Comparison of ENCODE assay signal across 8 cellular contexts in genomic region chr20:58192567-58192966, GRCh38. TPM values are rescaled to one million over a fixed set of nuclear protein-coding genes. Genes with fewer than 3 reads are reported as not detected.
DNase-seq lines count a peak whose midpoint lies in the region; ATAC-seq and TF ChIP-seq lines count a peak whose summit lies in the region.

No MANE protein-coding gene starts in this region.

- no peaks in the 10 kb centered on the region for H3F3A ChIP-seq in Loucy (ENCODE audit: low read depth)

- peak; percentile 66 for TF ChIP-seq CTCF in CD4-positive, alpha-beta T cell (IDR thresholded peaks at IDR 0.05)
- peak; percentile 98 for TF ChIP-seq CTCF in Loucy (conservative IDR thresholded peaks at IDR 0.05; ENCODE audit: low read length)
- peak; percentile 24 to 48 (median 31) for TF ChIP-seq CTCF in nephron (IDR thresholded peaks at IDR 0.05; ENCODE audit: unreplicated experiment in 3 of 3)

- H3K4me3 Mint-ChIP-seq in CD4-positive, alpha-beta T cell, result no peak overlapping the region
- H3K4me3 Mint-ChIP-seq in activated naive CD8-positive, alpha-beta T cell treated with anti-CD3 and anti-CD28 coated beads, Interleukin-2, amount 50 U/mL, for 24 hours, result no peak overlapping the region
- no peak overlapping the region for H3K4me3 Mint-ChIP-seq in nephron

- peaks cover 4% of the 10 kb centered on the region for H3K27me3 ChIP-seq in CD4-positive, alpha-beta T cell (ENCODE audit: control insufficient read depth, insufficient read depth, low read length)
- H3K27me3 ChIP-seq in Loucy (ENCODE audit: insufficient read depth, low read length, poor library complexity, severe bottlenecking), result no peaks in the 10 kb centered on the region

- no peak overlapping the region for H3K9ac ChIP-seq in Loucy (ENCODE audit: low read depth, low read length, poor library complexity, severe bottlenecking)

- H3K9me3 Mint-ChIP-seq in CD4-positive, alpha-beta T cell, result no peaks in the 10 kb centered on the region
- no peaks in the 10 kb centered on the region for H3K9me3 Mint-ChIP-seq in activated naive CD8-positive, alpha-beta T cell treated with anti-CD3 and anti-CD28 coated beads, Interleukin-2, amount 50 U/mL, for 24 hours
- peaks cover 2% of the 10 kb centered on the region for H3K9me3 Mint-ChIP-seq in nephron

- no peak overlapping the region for H3K4me2 ChIP-seq in Loucy (ENCODE audit: low read depth, low read length, poor library complexity, severe bottlenecking)

- intact Hi-C loops in CD4-positive, alpha-beta T cell (cut with DNase I, micrococcal nuclease), result loop anchor here (2.0 to 5.0 kb wide), 2 partner anchors 16 to 1305 kb away; no protein-coding TSS in a partner anchor

- no peaks in the 10 kb centered on the region for H3K36me3 ChIP-seq in Loucy (ENCODE audit: insufficient read depth, low read length)

- POLR2A ChIA-PET in CD4-positive, alpha-beta T cell (lab: Charles Lee), result no interaction called here

- CTCF ChIA-PET in CD4-positive, alpha-beta T cell (lab: Charles Lee), result interaction anchor here (0.9 kb wide), 1 partner anchor 16 kb away, joined by 3 read pairs; no protein-coding TSS in a partner anchor

- H2AFZ ChIP-seq in Loucy (ENCODE audit: low read length), result no peak overlapping the region

- ATAC-seq in CD4-positive, alpha-beta T cell (ENCODE audit: poor library complexity), result no peak
- peak; percentile 33 for ATAC-seq in activated naive CD8-positive, alpha-beta T cell treated with anti-CD3 and anti-CD28 coated beads, Interleukin-2, amount 50 U/mL, for 24 hours
- no peak for ATAC-seq in GM18870 (IDR thresholded peaks at IDR 0.05; ENCODE audit: unreplicated experiment)
- ATAC-seq in GM18907 (IDR thresholded peaks at IDR 0.05; ENCODE audit: unreplicated experiment), result no peak
- ATAC-seq in GM18511 (IDR thresholded peaks at IDR 0.05; ENCODE audit: unreplicated experiment), result no peak

- peaks cover 3% of the 10 kb centered on the region for H3K27me3 Mint-ChIP-seq in CD4-positive, alpha-beta T cell
- H3K27me3 Mint-ChIP-seq in activated naive CD8-positive, alpha-beta T cell treated with anti-CD3 and anti-CD28 coated beads, Interleukin-2, amount 50 U/mL, for 24 hours, result no peaks in the 10 kb centered on the region
- peaks cover 31% of the 10 kb centered on the region for H3K27me3 Mint-ChIP-seq in nephron (ENCODE audit: low read depth)

- no peaks in the 10 kb centered on the region for H3K9me3 ChIP-seq in CD4-positive, alpha-beta T cell (ENCODE audit: control insufficient read depth, low read length)
- H3K9me3 ChIP-seq in Loucy (ENCODE audit: insufficient read depth, low read depth, low read length), result no peaks in the 10 kb centered on the region

- H3K4me1 ChIP-seq in Loucy (ENCODE audit: insufficient read depth, low read length, poor library complexity, severe bottlenecking), result no peaks in the 10 kb centered on the region

- no peaks in the 10 kb centered on the region for H4K20me1 ChIP-seq in Loucy (ENCODE audit: insufficient read depth, low read length, poor library complexity, severe bottlenecking)

- no peaks in the 10 kb centered on the region for H3K4me1 Mint-ChIP-seq in CD4-positive, alpha-beta T cell (ENCODE audit: low read depth)
- H3K4me1 Mint-ChIP-seq in activated naive CD8-positive, alpha-beta T cell treated with anti-CD3 and anti-CD28 coated beads, Interleukin-2, amount 50 U/mL, for 24 hours, result no peaks in the 10 kb centered on the region
- H3K4me1 Mint-ChIP-seq in nephron, result peaks cover 4% of the 10 kb centered on the region

- no peak overlapping the region for H3K4me3 ChIP-seq in Loucy (ENCODE audit: low read length, poor library complexity, severe bottlenecking)

- no peaks in the 10 kb centered on the region for H3K79me2 ChIP-seq in Loucy (ENCODE audit: insufficient read depth, low read length)

- no peaks in the 10 kb centered on the region for H3K36me3 Mint-ChIP-seq in CD4-positive, alpha-beta T cell (ENCODE audit: low read depth)
- H3K36me3 Mint-ChIP-seq in activated naive CD8-positive, alpha-beta T cell treated with anti-CD3 and anti-CD28 coated beads, Interleukin-2, amount 50 U/mL, for 24 hours (ENCODE audit: low read depth), result no peaks in the 10 kb centered on the region
- no peaks in the 10 kb centered on the region for H3K36me3 Mint-ChIP-seq in nephron (ENCODE audit: low read depth)

- H3K9me2 ChIP-seq in Loucy (replicated peaks; ENCODE audit: low read depth, low read length), result no peaks in the 10 kb centered on the region

- DNase-seq in CD4-positive, alpha-beta T cell, result peak in 8 of 10 experiments; percentile 14 to 52 (median 18)
- DNase-seq in activated naive CD8-positive, alpha-beta T cell treated with anti-CD3 and anti-CD28 coated beads, Interleukin-2, amount 50 U/mL, for 24 hours, result peak; percentile 46
- no peak for DNase-seq in GM03348 (ENCODE audit: low spot score)

- H3K27ac ChIP-seq in CD4-positive, alpha-beta T cell (ENCODE audit: low read depth, low read length), result no peak overlapping the region

- H3K27ac Mint-ChIP-seq in CD4-positive, alpha-beta T cell, result no peak overlapping the region
- no peak overlapping the region for H3K27ac Mint-ChIP-seq in activated naive CD8-positive, alpha-beta T cell treated with anti-CD3 and anti-CD28 coated beads, Interleukin-2, amount 50 U/mL, for 24 hours
- H3K27ac Mint-ChIP-seq in nephron, result peak overlapping the region in 1 of 3 experiments; percentile 43

RNA-seq across cellular contexts. Expression of gene ANKRD60, which starts 35.9 kb away (rescaled TPM):
- not detected for total RNA-seq in CD4-positive, alpha-beta T cell

Comparison
In these comparisons a context has a peak if more than half of its experiments do, and no peak if none do; other contexts are left out.
1. CTCF ChIP-seq: peak in every context shown above with its lines; median percentile 98 in Loucy; 66 in CD4-positive, alpha-beta T cell; 31 in nephron.